Comparison of ENCODE assay signal across 15 cellular contexts in the genomic region with DNA sequence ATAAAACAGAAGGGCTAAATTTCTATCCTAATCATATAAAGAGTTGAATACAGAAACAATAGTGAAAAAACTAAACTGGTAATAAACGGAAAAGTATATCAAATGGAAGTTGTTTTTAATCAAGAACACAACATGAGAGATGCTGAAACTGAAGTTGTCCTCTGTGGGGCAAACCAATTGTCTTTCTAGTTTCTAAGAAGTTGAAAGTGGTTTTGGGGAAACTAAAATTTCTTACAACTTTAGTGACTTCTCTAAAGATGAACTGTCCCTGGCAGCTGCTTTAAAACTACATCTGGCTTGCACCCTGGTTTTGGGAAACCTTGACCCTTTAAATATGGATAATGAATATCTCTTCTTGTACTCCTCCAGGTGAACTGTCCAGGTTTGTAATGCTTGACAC.
DNase-seq lines count a peak whose midpoint lies in the region; ATAC-seq, FAIRE-seq and TF ChIP-seq lines count a peak whose summit lies in the region.
"Had no signal": no experiment of that assay in that cellular context is flagged by ENCODE, and none has a peak within 500 bp of the region (broad histone marks: within the 10 kb centered on the region; RNA-seq: fewer than 3 reads in every experiment).

No MANE protein-coding gene starts in this region.

- no peak for DNase-seq in activated CD4-positive, alpha-beta T cell treated with anti-CD3 and anti-CD28 coated beads, Interleukin-2, amount 10 ng/mL, durations not matched to agents 24 days and 14 days
- no peak for DNase-seq in activated CD4-positive, alpha-beta T cell treated with anti-CD3 and anti-CD28 coated beads for 48 hours
- no peak for DNase-seq in CD14-positive monocyte (ENCODE audit: low spot score)
- DNase-seq in GM18507 (ENCODE audit: extremely low spot score, insufficient read length, low read depth), result no peak
- no peak for DNase-seq in activated T-helper 1 cell treated with anti-CD3 and anti-CD28 coated beads, Interleukin-12 subunit alpha, Interleukin-12 subunit beta, Interleukin-2, Interleukin-4 antibody, amounts not matched to agents 30 ng/mL and 10 ng/mL and 1 ng/mL, durations not matched to agents 14 hours and 24 hours and 36 hours (ENCODE audit: low spot score)
- DNase-seq in frontal cortex (ENCODE audit: low spot score in 2 of 2), result no peak
- no peak for DNase-seq in NCI-H187 (lab: John Stamatoyannopoulos, UW)
- DNase-seq: DMS79 treated with DMSO at 0.1 percent for 48 hours, NCI-H1436, NCI-H2029 treated with DMSO at 0.1 percent for 48 hours, NCI-H2171 treated with DMSO at 0.1 percent for 48 hours, NCI-H748 treated with DMSO at 0.1 percent for 48 hours, PC-3, SJCRH30 had no signal

- H3K4me1 Mint-ChIP-seq in activated CD4-positive, alpha-beta T cell treated with anti-CD3 and anti-CD28 coated beads, Interleukin-2, amount 10 ng/mL, durations not matched to agents 24 days and 14 days, result peaks cover 29% of the 10 kb centered on the region
- peaks cover 30% of the 10 kb centered on the region for H3K4me1 Mint-ChIP-seq in CD14-positive monocyte
- peaks cover 42% of the 10 kb centered on the region for H3K4me1 Mint-ChIP-seq in activated T-helper 1 cell treated with anti-CD3 and anti-CD28 coated beads, Interleukin-12 subunit alpha, Interleukin-12 subunit beta, Interleukin-2, Interleukin-4 antibody, amounts not matched to agents 30 ng/mL and 10 ng/mL and 1 ng/mL, durations not matched to agents 14 hours and 24 hours and 36 hours (ENCODE audit: low read depth)

- no peak for ATAC-seq in HG03469 (IDR thresholded peaks at IDR 0.05; ENCODE audit: unreplicated experiment)
- ATAC-seq: PC-3 had no signal

- H3K27ac Mint-ChIP-seq in activated CD4-positive, alpha-beta T cell treated with anti-CD3 and anti-CD28 coated beads, Interleukin-2, amount 10 ng/mL, durations not matched to agents 24 days and 14 days, result peak overlapping the region; percentile 71
- H3K27ac Mint-ChIP-seq in CD14-positive monocyte, result peak overlapping the region in 4 of 7 donors; percentile 16 to 74 (median 52)
- H3K27ac Mint-ChIP-seq in activated T-helper 1 cell treated with anti-CD3 and anti-CD28 coated beads, Interleukin-12 subunit alpha, Interleukin-12 subunit beta, Interleukin-2, Interleukin-4 antibody, amounts not matched to agents 30 ng/mL and 10 ng/mL and 1 ng/mL, durations not matched to agents 14 hours and 24 hours and 36 hours, result peak overlapping the region; percentile 68

- H3K36me3 Mint-ChIP-seq in activated CD4-positive, alpha-beta T cell treated with anti-CD3 and anti-CD28 coated beads, Interleukin-2, amount 10 ng/mL, durations not matched to agents 24 days and 14 days (ENCODE audit: low read depth), result peaks cover 53% of the 10 kb centered on the region
- H3K36me3 Mint-ChIP-seq in CD14-positive monocyte, result peaks cover 29 to 36% of the 10 kb centered on the region in 2 donors
- H3K36me3 Mint-ChIP-seq in activated T-helper 1 cell treated with anti-CD3 and anti-CD28 coated beads, Interleukin-12 subunit alpha, Interleukin-12 subunit beta, Interleukin-2, Interleukin-4 antibody, amounts not matched to agents 30 ng/mL and 10 ng/mL and 1 ng/mL, durations not matched to agents 14 hours and 24 hours and 36 hours (ENCODE audit: low read depth), result peaks cover 41% of the 10 kb centered on the region

- intact Hi-C loops in activated CD4-positive, alpha-beta T cell treated with anti-CD3 and anti-CD28 coated beads, Interleukin-2, amount 10 ng/mL, durations not matched to agents 24 days and 14 days (cut with micrococcal nuclease), result loop anchor here (2.0 to 10.0 kb wide), 3 partner anchors 111 to 155 kb away; a partner anchor contains a TSS
- intact Hi-C loops in CD14-positive monocyte (cut with micrococcal nuclease), result no loop called here
- intact Hi-C loops in activated T-helper 1 cell treated with anti-CD3 and anti-CD28 coated beads, Interleukin-12 subunit alpha, Interleukin-12 subunit beta, Interleukin-2, Interleukin-4 antibody, amounts not matched to agents 30 ng/mL and 10 ng/mL and 1 ng/mL, durations not matched to agents 14 hours and 24 hours and 36 hours (cut with micrococcal nuclease), result loop anchor here (5.0 kb wide), 1 partner anchor 47 kb away; no protein-coding TSS in a partner anchor

- H3K4me3 Mint-ChIP-seq in activated CD4-positive, alpha-beta T cell treated with anti-CD3 and anti-CD28 coated beads, Interleukin-2, amount 10 ng/mL, durations not matched to agents 24 days and 14 days, result peak overlapping the region; percentile 47
- H3K4me3 Mint-ChIP-seq in CD14-positive monocyte, result no peak overlapping the region
- peak overlapping the region; percentile 15 for H3K4me3 Mint-ChIP-seq in activated T-helper 1 cell treated with anti-CD3 and anti-CD28 coated beads, Interleukin-12 subunit alpha, Interleukin-12 subunit beta, Interleukin-2, Interleukin-4 antibody, amounts not matched to agents 30 ng/mL and 10 ng/mL and 1 ng/mL, durations not matched to agents 14 hours and 24 hours and 36 hours

- peaks cover 9% of the 10 kb centered on the region for H3K9me3 Mint-ChIP-seq in activated CD4-positive, alpha-beta T cell treated with anti-CD3 and anti-CD28 coated beads, Interleukin-2, amount 10 ng/mL, durations not matched to agents 24 days and 14 days
- H3K9me3 Mint-ChIP-seq in CD14-positive monocyte, result no peaks in the 10 kb centered on the region
- H3K9me3 Mint-ChIP-seq in activated T-helper 1 cell treated with anti-CD3 and anti-CD28 coated beads, Interleukin-12 subunit alpha, Interleukin-12 subunit beta, Interleukin-2, Interleukin-4 antibody, amounts not matched to agents 30 ng/mL and 10 ng/mL and 1 ng/mL, durations not matched to agents 14 hours and 24 hours and 36 hours, result no peaks in the 10 kb centered on the region

- H3K27me3 Mint-ChIP-seq in activated CD4-positive, alpha-beta T cell treated with anti-CD3 and anti-CD28 coated beads, Interleukin-2, amount 10 ng/mL, durations not matched to agents 24 days and 14 days, result no peaks in the 10 kb centered on the region
- H3K27me3 Mint-ChIP-seq in CD14-positive monocyte (ENCODE audit: low read depth in 3 of 3), result peaks cover 0 to 1% (median 0%) of the 10 kb centered on the region in 3 donors
- H3K27me3 Mint-ChIP-seq in activated T-helper 1 cell treated with anti-CD3 and anti-CD28 coated beads, Interleukin-12 subunit alpha, Interleukin-12 subunit beta, Interleukin-2, Interleukin-4 antibody, amounts not matched to agents 30 ng/mL and 10 ng/mL and 1 ng/mL, durations not matched to agents 14 hours and 24 hours and 36 hours (ENCODE audit: insufficient read depth), result no peaks in the 10 kb centered on the region

- FAIRE-seq in GM18507 (lab: Jason Lieb, UNC) (peak; percentile 12), frontal cortex (lab: Jason Lieb, UNC) (no peak)

- no peak for TF ChIP-seq CTCF in CD14-positive monocyte (IDR thresholded peaks at IDR 0.05)

Comparison
In these comparisons a context has a peak if more than half of its experiments do, and no peak if none do; other contexts are left out.
1. H3K4me3 Mint-ChIP-seq: peak in activated CD4-positive, alpha-beta T cell treated with anti-CD3 and anti-CD28 coated beads, Interleukin-2, amount 10 ng/mL, durations not matched to agents 24 days and 14 days (single experiment) and activated T-helper 1 cell treated with anti-CD3 and anti-CD28 coated beads, Interleukin-12 subunit alpha, Interleukin-12 subunit beta, Interleukin-2, Interleukin-4 antibody, amounts not matched to agents 30 ng/mL and 10 ng/mL and 1 ng/mL, durations not matched to agents 14 hours and 24 hours and 36 hours (single experiment); none in CD14-positive monocyte (0 of 2).
2. intact Hi-C loops: an anchor here in activated CD4-positive, alpha-beta T cell treated with anti-CD3 and anti-CD28 coated beads, Interleukin-2, amount 10 ng/mL, durations not matched to agents 24 days and 14 days (2.0 to 10.0 kb wide) and activated T-helper 1 cell treated with anti-CD3 and anti-CD28 coated beads, Interleukin-12 subunit alpha, Interleukin-12 subunit beta, Interleukin-2, Interleukin-4 antibody, amounts not matched to agents 30 ng/mL and 10 ng/mL and 1 ng/mL, durations not matched to agents 14 hours and 24 hours and 36 hours (5.0 kb wide); none called in CD14-positive monocyte.
3. Peak in every context shown above with its lines, with median percentiles within 50 percentile points of each other: H3K27ac Mint-ChIP-seq.